ENCODE assay signal across 25 cellular contexts in the genomic region with DNA sequence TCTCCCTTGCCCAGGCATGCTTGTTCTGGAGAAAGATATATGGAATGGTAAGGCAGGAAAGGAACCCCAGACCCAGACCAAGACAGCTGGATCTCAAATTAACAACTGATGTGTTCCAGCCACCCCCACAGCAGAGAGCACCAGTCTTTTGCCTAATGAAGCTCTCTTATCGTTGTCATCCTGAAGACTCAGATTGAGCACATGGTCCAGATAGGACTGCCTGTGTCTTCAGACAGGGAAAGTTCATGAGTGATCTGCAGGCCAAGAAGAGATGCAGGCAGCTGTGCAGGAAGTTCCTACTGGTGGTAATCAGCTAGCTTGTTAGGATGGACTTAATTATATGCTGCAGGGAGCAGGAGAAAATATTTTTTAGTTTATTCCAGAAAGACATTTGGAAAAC. TPM values are rescaled to one million over a fixed set of nuclear protein-coding genes. Genes with fewer than 3 reads are reported as not detected.
A peak's percentile ranks its signal among the peaks of the same experiment; 100 is the strongest.
DNase-seq lines count a peak whose midpoint lies in the region; ATAC-seq, FAIRE-seq and TF ChIP-seq lines count a peak whose summit lies in the region.
"Had no signal": no experiment of that assay in that cellular context is flagged by ENCODE, and none has a peak within 500 bp of the region (broad histone marks: within the 10 kb centered on the region; RNA-seq: fewer than 3 reads in every experiment).

No MANE protein-coding gene starts in this region.

- peak overlapping the region; percentile 2; the same call in 1 of the 2 replicates for H3K9ac ChIP-seq in GM23248
- no peak overlapping the region for H3K9ac ChIP-seq in GM12878 (ENCODE audit: control insufficient read depth, insufficient read depth, low read length)

- H4K20me1 ChIP-seq in GM23248 (ENCODE audit: insufficient read depth) (0 out of 2 replicates have a peak, but pooled peaks cover under 1% of the 10 kb centered on the region), GM12878 (ENCODE audit: control insufficient read depth, insufficient read depth) (no peaks in the 10 kb centered on the region)

- H2AFZ ChIP-seq in GM23248 = no peak overlapping the region
- H2AFZ ChIP-seq in GM12878 (ENCODE audit: control insufficient read depth, low read depth, low read length) = no peak overlapping the region
- H2AFZ ChIP-seq: GM23338 had no signal

- TF ChIP-seq CTCF in AG10803 (conservative IDR thresholded peaks at IDR 0.05; ENCODE audit: low read length) (no peak), GM12878 (IDR thresholded peaks at IDR 0.05 in 2 of 3, conservative IDR thresholded peaks at IDR 0.05 in 1 of 3; ENCODE audit: control insufficient read depth in 2 of 3, extremely low read depth in 1 of 3, insufficient read depth in 1 of 3, low read depth in 3 of 3, low read length in 3 of 3) (no peak), foreskin keratinocyte (conservative IDR thresholded peaks at IDR 0.05) (no peak)

- H3K9me2 ChIP-seq in GM23248 (ENCODE audit: insufficient read depth) = no peaks in the 10 kb centered on the region; the same call in 1 of the 2 replicates

- H3K36me3 ChIP-seq in GM23248 (ENCODE audit: low read depth) = no peaks in the 10 kb centered on the region
- H3K36me3 ChIP-seq in GM12878 (ENCODE audit: control insufficient read depth in 2 of 2, insufficient read depth in 2 of 2, low read length in 1 of 2) = no peaks in the 10 kb centered on the region
- H3K36me3 ChIP-seq in aorta (ENCODE audit: control insufficient read depth in 1 of 2, insufficient read depth in 2 of 2, low read length in 1 of 2) = no peaks in the 10 kb centered on the region
- H3K36me3 ChIP-seq: ascending aorta, transverse colon had no signal

- SMC1A ChIA-PET in GM12878 (lab: Charles Lee; ENCODE audit: uncharacterized antibody, unreplicated experiment) = interaction anchor here (1.0 kb wide), 1 partner anchor 24 kb away, joined by 3 read pairs; no protein-coding TSS in a partner anchor

- peak overlapping the region; percentile 19 for H3K4me2 ChIP-seq in GM23248 (ENCODE audit: unreplicated experiment)
- H3K4me2 ChIP-seq in GM12878 (ENCODE audit: control insufficient read depth, insufficient read depth) = no peak overlapping the region
- H3K4me2 ChIP-seq: GM23338 had no signal

- POLR2A ChIA-PET in GM12878 (lab: Charles Lee) = no interaction called here

- H3K9me3 ChIP-seq in GM23248 (ENCODE audit: low read depth) (no peaks in the 10 kb centered on the region), GM12878 (replicated peaks; ENCODE audit: control insufficient read depth, insufficient read depth, low read length) (no peaks in the 10 kb centered on the region), aorta (ENCODE audit: control insufficient read depth, low read length) (no peaks in the 10 kb centered on the region)
- H3K9me3 ChIP-seq: ascending aorta had no signal

- H3K27me3 Mint-ChIP-seq in activated naive CD4-positive, alpha-beta T cell treated with anti-CD3 and anti-CD28 coated beads, Interleukin-2, amount 10 ng/mL, durations not matched to agents 7 days and 5 days = peaks cover 18% of the 10 kb centered on the region
- H3K27me3 Mint-ChIP-seq: progenitor cell of endocrine pancreas had no signal

- H3K4me1 ChIP-seq in GM23248 (ENCODE audit: insufficient read depth) (peaks cover 44% of the 10 kb centered on the region), GM12878 (ENCODE audit: control insufficient read depth, insufficient read depth, low read length) (no peaks in the 10 kb centered on the region), foreskin keratinocyte (peaks cover 46% of the 10 kb centered on the region), aorta (ENCODE audit: control insufficient read depth in 1 of 2, insufficient read depth in 2 of 2, low read length in 2 of 2) (peaks cover 2 to 5% of the 10 kb centered on the region in 2 donors)

- in situ Hi-C loops in GM23248 (cut with MboI) (no loop called here), GM12878 (cut with MboI) (no loop called here)

- WGBS in GM23248 (ENCODE audit: low coverage in 1 of 2, low lambda C conversion rate in 2 of 2, missing lambda C conversion rate in 2 of 2), 2 experiments = 0% methylated on average over 1 of the region's 1 CpG
- 44% methylated on average over 1 of the region's 1 CpG for WGBS in GM12878 (ENCODE audit: insufficient coverage, insufficient replicate concordance, low lambda C conversion rate, missing lambda C conversion rate)
- WGBS in aorta, 2 donors = 50 to 61% methylated on average over 1 of the region's 1 CpG

- RAD21 ChIA-PET in GM12878 (lab: Charles Lee; ENCODE audit: unreplicated experiment) = no interaction called here

- no peak overlapping the region for H3K4me3 Mint-ChIP-seq in activated naive CD4-positive, alpha-beta T cell treated with anti-CD3 and anti-CD28 coated beads, Interleukin-2, amount 10 ng/mL, durations not matched to agents 7 days and 5 days
- H3K4me3 Mint-ChIP-seq: activated B cell treated with CpG ODN at 0.5 μM for 24 hours; activated naive CD4-positive, alpha-beta T cell treated with anti-CD3 and anti-CD28 coated beads, Interleukin-2, amount 50 U/mL, for 24 hours; CD4-positive, CD25-positive, alpha-beta regulatory T cell; GM23338 had no signal

- BruUV-seq in GM12878 (replicated peaks; lab: Mats Ljungman, UMichigan) = no TSS peak

- peak; percentile 64 for FAIRE-seq in GM12878 (lab: Jason Lieb, UNC)
- FAIRE-seq: D721Med had no signal

- H3F3A ChIP-seq in GM23248 (ENCODE audit: insufficient read depth) = 0 out of 2 replicates have a peak, but pooled peaks cover 8% of the 10 kb centered on the region

- TF ChIP-seq EP300 in GM12878 (IDR thresholded peaks at IDR 0.05; ENCODE audit: borderline replicate concordance in 1 of 2, control insufficient read depth in 1 of 2, low read depth in 2 of 2, low read length in 2 of 2) = no peak

- H3K27me3 ChIP-seq in GM23248 (replicated peaks; ENCODE audit: insufficient read depth) (no peaks in the 10 kb centered on the region), GM12878 (replicated peaks in 1 of 2; ENCODE audit: control insufficient read depth in 2 of 2, insufficient read depth in 2 of 2, low read length in 1 of 2) (peaks cover 0 to 2% of the 10 kb centered on the region in 2 experiments; a peak in 2 of 4 replicates), foreskin keratinocyte (no peaks in the 10 kb centered on the region), aorta (ENCODE audit: control insufficient read depth in 1 of 2, insufficient read depth in 2 of 2, low read length in 1 of 2) (no peaks in the 10 kb centered on the region)
- H3K27me3 ChIP-seq: ascending aorta, transverse colon had no signal

- H3K9me3 Mint-ChIP-seq in activated naive CD4-positive, alpha-beta T cell treated with anti-CD3 and anti-CD28 coated beads, Interleukin-2, amount 10 ng/mL, durations not matched to agents 7 days and 5 days = no peaks in the 10 kb centered on the region
- H3K9me3 Mint-ChIP-seq: activated B cell treated with CpG ODN at 0.5 μM for 24 hours; activated naive CD4-positive, alpha-beta T cell treated with anti-CD3 and anti-CD28 coated beads, Interleukin-2, amount 50 U/mL, for 24 hours; GM23338 had no signal

- 0 out of 2 replicates have a peak overlapping the region, but pooled peaks have one; percentile 3 for H3K27ac ChIP-seq in GM23248
- H3K27ac ChIP-seq in GM12878 (ENCODE audit: control insufficient read depth, insufficient read depth) = no peak overlapping the region
- H3K27ac ChIP-seq in foreskin keratinocyte = no peak overlapping the region
- H3K27ac ChIP-seq in aorta (ENCODE audit: low read depth in 1 of 2, low read length in 2 of 2) = no peak overlapping the region
- H3K27ac ChIP-seq: ascending aorta, RWPE1, transverse colon had no signal

- no peak overlapping the region for H3K27ac Mint-ChIP-seq in activated naive CD4-positive, alpha-beta T cell treated with anti-CD3 and anti-CD28 coated beads, Interleukin-2, amount 10 ng/mL, durations not matched to agents 7 days and 5 days
- H3K27ac Mint-ChIP-seq: activated B cell treated with CpG ODN at 0.5 μM for 24 hours; activated naive CD4-positive, alpha-beta T cell treated with anti-CD3 and anti-CD28 coated beads, Interleukin-2, amount 50 U/mL, for 24 hours; CD4-positive, CD25-positive, alpha-beta regulatory T cell; GM23338; progenitor cell of endocrine pancreas had no signal

- no peaks in the 10 kb centered on the region for H3K4me1 Mint-ChIP-seq in activated naive CD4-positive, alpha-beta T cell treated with anti-CD3 and anti-CD28 coated beads, Interleukin-2, amount 10 ng/mL, durations not matched to agents 7 days and 5 days
- H3K4me1 Mint-ChIP-seq: activated B cell treated with CpG ODN at 0.5 μM for 24 hours; activated naive CD4-positive, alpha-beta T cell treated with anti-CD3 and anti-CD28 coated beads, Interleukin-2, amount 50 U/mL, for 24 hours; CD4-positive, CD25-positive, alpha-beta regulatory T cell had no signal

- DNase-seq in AG10803 (ENCODE audit: low read depth) = peak; percentile 66
- peak; percentile 50 for DNase-seq in GM23248
- no peak for DNase-seq in GM12878 (ENCODE audit: low read depth, low spot score)
- DNase-seq in foreskin keratinocyte = peak in 1 of 2 donors; percentile 20
- DNase-seq in activated naive CD4-positive, alpha-beta T cell treated with anti-CD3 and anti-CD28 coated beads, Interleukin-2, amount 10 ng/mL, durations not matched to agents 7 days and 5 days = no peak
- no peak for DNase-seq in aorta
- DNase-seq in NCI-H2171 (lab: John Stamatoyannopoulos, UW) = no peak
- DNase-seq: activated B cell treated with CpG ODN at 0.5 μM for 24 hours; activated CD4-positive, alpha-beta T cell treated with anti-CD3 and anti-CD28 coated beads, Interleukin-2, amount 50 U/mL, for 4 hours; CD4-positive, CD25-positive, alpha-beta regulatory T cell; cerebellar nuclear complex; effector CD4-positive, alpha-beta T cell; kidney glomerular epithelial cell; mammary epithelial cell; MV-4-11; NCI-H526 treated with DMSO at 0.1 percent for 48 hours; T1000; transverse colon had no signal

- H3K4me3 ChIP-seq in AG10803 (ENCODE audit: low read length) (no peak overlapping the region), GM23248 (no peak overlapping the region), GM12878 (no peak overlapping the region), aorta (ENCODE audit: low read length in 2 of 2) (no peak overlapping the region)
- H3K4me3 ChIP-seq: ascending aorta, GM23338, transverse colon had no signal

- CTCF ChIA-PET in GM12878 (lab: Yijun Ruan, JAX) = no interaction called here
- CTCF ChIA-PET in activated naive CD4-positive, alpha-beta T cell treated with anti-CD3 and anti-CD28 coated beads, Interleukin-2, amount 10 ng/mL, durations not matched to agents 7 days and 5 days (lab: Charles Lee) = no interaction called here

- TF ChIP-seq POLR2A in GM12878 (IDR thresholded peaks at IDR 0.05; ENCODE audit: low read depth, low read length) = no peak

- intact Hi-C loops in GM12878 (cut with micrococcal nuclease; ENCODE audit: unreplicated experiment) (no loop called here), aorta (cut with DNase I) (no loop called here)

- H3K79me2 ChIP-seq in GM23248 (ENCODE audit: insufficient read depth) = peaks cover 100% of the 10 kb centered on the region
- H3K79me2 ChIP-seq in GM12878 (ENCODE audit: control insufficient read depth, insufficient read depth, low read length) = no peaks in the 10 kb centered on the region

- no peaks in the 10 kb centered on the region for H3K36me3 Mint-ChIP-seq in activated naive CD4-positive, alpha-beta T cell treated with anti-CD3 and anti-CD28 coated beads, Interleukin-2, amount 10 ng/mL, durations not matched to agents 7 days and 5 days
- H3K36me3 Mint-ChIP-seq: activated naive CD4-positive, alpha-beta T cell treated with anti-CD3 and anti-CD28 coated beads, Interleukin-2, amount 50 U/mL, for 24 hours; CD4-positive, CD25-positive, alpha-beta regulatory T cell had no signal

- no peak for TF ChIP-seq RAD21 in GM12878 (IDR thresholded peaks at IDR 0.05; ENCODE audit: insufficient read depth, low read depth, low read length)

- ATAC-seq in GM12878 = no peak
- ATAC-seq in foreskin keratinocyte = peak; percentile 29
- ATAC-seq in aorta (ENCODE audit: low FRiP score) = no peak
- no peak for ATAC-seq in GM18511 (IDR thresholded peaks at IDR 0.05; ENCODE audit: unreplicated experiment)
- ATAC-seq: GM23338 had no signal

RNA-seq across cellular contexts. Expression of a gene that starts 53.3 kb away (rescaled TPM):
- total RNA-seq in GM23248 (2014; rRNA removed; shearing (Covaris generic)) = 21.0 and 22.6 TPM in 2 replicates
- polyA plus RNA-seq in GM23248 (2016; fragmentation: Nextera tagmentation; extraction: Ambion mirVana) (13.1 and 14.2 TPM in 2 replicates), GM12878 (2011; rRNA removed) (not detected in 2 replicates), GM12878 (2014; fragmentation: Illumina TruSeq; extraction: Trizol) (not detected in 2 replicates), GM12878 (2014; fragmentation: Nextera tagmentation; extraction: Ambion mirVana) (under 1 TPM; 0.02 to 0.16 TPM), GM12878 (2014; rRNA removed) (not detected in 2 replicates), GM12878 (2016; fragmentation: Nextera tagmentation; extraction: Ambion mirVana) (under 1 TPM; 0.06 to 0.09 TPM), foreskin keratinocyte (3.2 and 3.3 TPM in 2 replicates), aorta (1 to 10 TPM; 2.6 to 3.4 TPM)
- total RNA-seq in GM12878 (2013; cell fraction: nucleolus; rRNA removed) = 0.06 TPM in 1 of 2 replicates, not detected in the other
- total RNA-seq in GM12878 (2014; rRNA removed) (under 0.01 TPM in 1 of 2 replicates, not detected in the other), GM12878 (2014; rRNA removed; fragmentation: Illumina TruSeq; extraction: Trizol) (not detected in 2 replicates), GM12878 (2021) (0.08 TPM in 1 of 2 replicates, not detected in the other), foreskin keratinocyte (15.4 and 19.1 TPM in 2 replicates), aorta (10 to 100 TPM; 15.6 to 19.6 TPM)
- polyA plus RNA-seq in GM12878 (2011; ENCODE audit: low read depth) = not detected
- polyA plus RNA-seq in GM12878 (2011; cell fraction: cytosol; rRNA removed) = 0.01 TPM in 1 of 2 replicates, not detected in the other
- polyA plus RNA-seq in GM12878 (2011; cell fraction: nucleus; rRNA removed) = not detected in 2 replicates
- 0.07 TPM in 2 replicates for polyA plus RNA-seq in GM12878 (2012)
- 0.15 and 0.37 TPM in 2 replicates for polyA minus RNA-seq in GM12878 (2011; rRNA and poly(A)+ RNA removed)
- polyA minus RNA-seq in GM12878 (2011; cell fraction: cytosol; rRNA and poly(A)+ RNA removed) = not detected in 2 replicates
- not detected in 2 replicates for polyA minus RNA-seq in GM12878 (2011; cell fraction: nucleus; rRNA and poly(A)+ RNA removed)

Comparison
In these comparisons a context has a peak if more than half of its experiments do, and no peak if none do; other contexts are left out.
1. DNase-seq: peak in AG10803 (single experiment) and GM23248 (single experiment); none in GM12878 (single experiment), activated naive CD4-positive, alpha-beta T cell treated with anti-CD3 and anti-CD28 coated beads, Interleukin-2, amount 10 ng/mL, durations not matched to agents 7 days and 5 days (single experiment), aorta (0 of 2) and NCI-H2171 (single experiment).
2. RNA of a gene that starts 53.3 kb away (total RNA-seq): 21.0 to 22.6 TPM in GM23248, 15.6 to 19.6 TPM in aorta and 15.4 to 19.1 TPM in foreskin keratinocyte; under 0.01 to 0.08 TPM in GM12878; every median in the first group is over 10 times any median in the second.